Comparison of ENCODE assay signal across 1 cellular context in genomic region chr2:235766206-235766794, GRCh38.
TF ChIP-seq lines count a peak whose summit lies in the region.

No MANE protein-coding gene starts in this region.

TF ChIP-seq in GM23338, 12 proteins besides CTCF, POLR2A, EP300 and RAD21 (continued from another document):
- TF ChIP-seq JUNB (IDR thresholded peaks at IDR 0.05; ENCODE audit: unreplicated experiment) (no peak), ZNF114 (CRISPR knock-in tag; IDR thresholded peaks at IDR 0.05) (no peak)
